Comparison of ENCODE assay signal across 29 cellular contexts in the genomic region with DNA sequence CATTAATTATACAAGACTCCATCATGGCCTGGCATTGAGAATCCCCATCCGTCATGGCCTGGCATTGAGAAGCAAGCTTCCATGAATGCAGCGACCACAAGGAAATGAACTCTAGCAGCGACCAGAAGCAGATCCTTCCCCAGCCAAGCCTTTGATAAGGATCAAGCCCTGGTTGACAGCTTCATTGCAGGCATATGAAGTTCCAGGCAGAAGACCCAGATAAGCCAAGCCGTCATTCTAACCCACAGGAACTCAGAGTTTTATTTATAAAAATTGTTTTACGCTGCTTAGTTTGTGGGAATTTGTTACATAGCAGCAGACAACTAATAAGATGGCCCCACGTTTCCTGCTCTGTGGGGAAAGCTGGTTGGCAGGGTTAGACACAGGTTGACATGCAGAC.
"Had no signal": no experiment of that assay in that cellular context is flagged by ENCODE, and none has a peak within 500 bp of the region (broad histone marks: within the 10 kb centered on the region; RNA-seq: fewer than 3 reads in every experiment).

No MANE protein-coding gene starts in this region.

- H3K27me3 Mint-ChIP-seq: stimulated activated naive B cell treated with anti-CD40 and anti-IgM and Interleukin-4, amounts not matched to agents 10 μg/mL and 1 μg/mL and 100 μg/mL, for 72 hours had no signal

- DNase-seq: nephron progenitor cell; nucleus accumbens; ovary; posterior cingulate gyrus; psoas muscle; right cardiac atrium; right lobe of liver; sigmoid colon; small intestine; stimulated activated CD4-positive, alpha-beta T cell treated with anti-CD3 and anti-CD28 coated beads, Interleukin-15, amount 100 ng/mL, for 24 hours; stimulated activated CD4-positive, alpha-beta T cell treated with anti-CD3 and anti-CD28 coated beads, Interleukin-2, amount 100 ng/mL, for 24 hours; stimulated activated CD4-positive, alpha-beta T cell treated with anti-CD3 and anti-CD28 coated beads, Interleukin-2, amount 100 ng/mL, for 48 hours; stimulated activated CD4-positive, alpha-beta T cell treated with anti-CD3 and anti-CD28 coated beads, Interleukin-4, amount 100 ng/mL, for 24 hours; stimulated activated naive B cell treated with anti-CD40 and anti-IgM and Interleukin-4, amounts not matched to agents 10 μg/mL and 1 μg/mL and 100 μg/mL, for 72 hours; stimulated activated naive CD4-positive, alpha-beta T cell treated with Interleukin-2 at 50 U/mL for 16 hours; stomach; thyroid gland; trophoblast cell; upper lobe of left lung had no signal

- H3K36me3 Mint-ChIP-seq: natural killer cell treated with Interleukin-12 subunit alpha and Interleukin-12 subunit beta and Interleukin-15 and Interleukin-18, amount 100 ng/mL, for 72 hours; stimulated activated effector memory CD8-positive, alpha-beta T cell treated with anti-CD3 and anti-CD28 coated beads, Interleukin-12 subunit alpha, Interleukin-12 subunit beta, amount 100 ng/mL, for 72 hours; stimulated activated naive B cell treated with anti-CD40 and anti-IgM and Interleukin-4, amounts not matched to agents 10 μg/mL and 1 μg/mL and 100 μg/mL, for 72 hours had no signal

- H3K9me3 ChIP-seq: neutrophil, ovary, right lobe of liver, sigmoid colon, stomach, thoracic aorta, thyroid gland, tibial nerve, upper lobe of left lung, vagina had no signal

- H3K4me1 Mint-ChIP-seq: neural crest cell; stimulated activated effector memory CD8-positive, alpha-beta T cell treated with anti-CD3 and anti-CD28 coated beads, Interleukin-12 subunit alpha, Interleukin-12 subunit beta, amount 100 ng/mL, for 72 hours; stimulated activated naive B cell treated with anti-CD40 and anti-IgM and Interleukin-4, amounts not matched to agents 10 μg/mL and 1 μg/mL and 100 μg/mL, for 72 hours had no signal

- H3K36me3 ChIP-seq: neutrophil, ovary, right lobe of liver, sigmoid colon, stomach, thoracic aorta, thyroid gland, tibial nerve, upper lobe of left lung, vagina had no signal

- H3K4me1 ChIP-seq: parathyroid adenoma, psoas muscle, right lobe of liver, sigmoid colon, stomach, thyroid gland, tibial nerve, upper lobe of left lung, vagina had no signal

- H3K27ac Mint-ChIP-seq: natural killer cell treated with Interleukin-12 subunit alpha and Interleukin-12 subunit beta and Interleukin-15 and Interleukin-18, amount 100 ng/mL, for 72 hours; nephron progenitor cell; progenitor cell of endocrine pancreas; stimulated activated effector memory CD8-positive, alpha-beta T cell treated with anti-CD3 and anti-CD28 coated beads, Interleukin-12 subunit alpha, Interleukin-12 subunit beta, amount 100 ng/mL, for 72 hours; stimulated activated naive B cell treated with anti-CD40 and anti-IgM and Interleukin-4, amounts not matched to agents 10 μg/mL and 1 μg/mL and 100 μg/mL, for 72 hours; stimulated activated naive CD8-positive, alpha-beta T cell treated with anti-CD3 and anti-CD28 coated beads, Interleukin-15, Interleukin-2, amounts not matched to agents 100 ng/mL and 50 ng/mL, for 24 hours had no signal

- H3K27me3 ChIP-seq: neutrophil, ovary, right lobe of liver, sigmoid colon, stomach, thyroid gland, tibial nerve, upper lobe of left lung, vagina had no signal

- H3K4me3 ChIP-seq: ovary, psoas muscle, right lobe of liver, sigmoid colon, stomach, thoracic aorta, thyroid gland, tibial nerve, upper lobe of left lung, vagina had no signal

- H3K4me3 Mint-ChIP-seq: natural killer cell treated with Interleukin-12 subunit alpha and Interleukin-12 subunit beta and Interleukin-15 and Interleukin-18, amount 100 ng/mL, for 72 hours; nephron progenitor cell; neural crest cell; stimulated activated effector memory CD8-positive, alpha-beta T cell treated with anti-CD3 and anti-CD28 coated beads, Interleukin-12 subunit alpha, Interleukin-12 subunit beta, amount 100 ng/mL, for 72 hours; stimulated activated naive B cell treated with anti-CD40 and anti-IgM and Interleukin-4, amounts not matched to agents 10 μg/mL and 1 μg/mL and 100 μg/mL, for 72 hours; stimulated activated naive CD8-positive, alpha-beta T cell treated with anti-CD3 and anti-CD28 coated beads, Interleukin-15, Interleukin-2, amounts not matched to agents 100 ng/mL and 50 ng/mL, for 24 hours had no signal
